In genomic region chr11:1691027-1691877, GRCh38 we compare ENCODE assay signal across 1 cellular context.
TF ChIP-seq lines count a peak whose summit lies in the region.

No MANE protein-coding gene starts in this region.

TF ChIP-seq in HepG2, 621 proteins besides CTCF, POLR2A, EP300 and RAD21 (continued from another document):
- TF ChIP-seq ARID4A (CRISPR knock-in tag; IDR thresholded peaks at IDR 0.05; ENCODE audit: borderline replicate concordance), result peak; percentile 60; the same call in 1 of the 2 replicates
- TF ChIP-seq THAP8 (CRISPR knock-in tag; IDR thresholded peaks at IDR 0.05; ENCODE audit: borderline replicate concordance), result no peak
- peak; percentile 64 for TF ChIP-seq POLR2AphosphoS5 (IDR thresholded peaks at IDR 0.05; ENCODE audit: low read depth, low read length)
- peak; percentile 80 for TF ChIP-seq POLR2G (IDR thresholded peaks at IDR 0.05; ENCODE audit: low read depth, low read length)
- TF ChIP-seq ZNF205 (CRISPR knock-in tag; IDR thresholded peaks at IDR 0.05), result peak; percentile 55; the same call in 1 of the 2 replicates
- TF ChIP-seq ZNF354B (CRISPR knock-in tag; IDR thresholded peaks at IDR 0.05), result 0 out of 2 replicates have a peak, but pooled peaks have one; percentile 58
- TF ChIP-seq ZNF530 (CRISPR knock-in tag; IDR thresholded peaks at IDR 0.05; ENCODE audit: low read depth), result no peak
